ENCODE assay signal across 8 cellular contexts in the genomic region with DNA sequence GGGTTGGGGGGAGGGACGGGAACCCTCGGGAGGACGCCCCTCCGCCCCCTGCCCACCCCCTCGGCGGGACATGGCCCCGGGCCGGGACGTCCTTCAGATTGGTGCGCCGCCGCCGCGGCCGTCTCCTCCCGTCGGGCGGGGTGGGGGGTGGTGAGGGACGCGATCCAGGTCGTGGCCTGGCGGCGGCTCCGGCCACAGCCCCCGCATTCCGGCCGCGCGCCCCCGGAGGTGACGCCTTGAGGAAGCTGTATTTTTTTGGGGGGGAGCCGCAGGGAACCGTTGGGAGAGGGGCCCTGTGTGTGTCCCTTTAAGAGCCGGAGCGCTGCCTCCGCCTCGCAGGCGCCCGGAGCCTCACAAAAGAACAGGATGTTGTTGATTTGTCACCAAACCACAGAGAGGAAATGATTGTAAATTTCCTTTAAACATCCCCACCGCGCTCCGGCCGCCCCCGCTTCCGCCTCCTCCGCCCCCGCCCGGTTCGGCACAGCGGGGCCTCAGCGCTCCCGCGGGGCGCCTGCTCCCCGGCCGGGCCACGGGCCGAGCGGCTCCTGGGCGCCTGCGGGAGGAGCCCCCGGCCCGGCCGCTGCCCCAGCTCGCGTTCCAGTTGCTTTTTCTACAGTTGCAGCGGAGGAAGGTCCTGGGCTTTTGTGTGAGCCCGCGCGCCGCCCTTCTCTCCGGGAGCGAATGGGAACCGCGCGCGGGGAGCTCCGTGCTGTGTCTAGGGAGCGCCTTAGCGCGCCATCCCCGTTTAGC. TPM values are rescaled to one million over a fixed set of nuclear protein-coding genes. Genes with fewer than 3 reads are reported as not detected.
A peak's percentile ranks its signal among the peaks of the same experiment; 100 is the strongest.
DNase-seq lines count a peak whose midpoint lies in the region; TF ChIP-seq lines count a peak whose summit lies in the region.

No MANE protein-coding gene starts in this region.

- H3K9me3 ChIP-seq in ascending aorta = no peaks in the 10 kb centered on the region
- H3K9me3 ChIP-seq in uterus = no peaks in the 10 kb centered on the region

- H3K36me3 ChIP-seq in ascending aorta (no peaks in the 10 kb centered on the region), uterus (no peaks in the 10 kb centered on the region)

- H3K27me3 Mint-ChIP-seq in HFFc6 (ENCODE audit: insufficient read depth) = no peaks in the 10 kb centered on the region; the same call in 1 of the 2 replicates

- H3K9me3 Mint-ChIP-seq in HFFc6 = no peaks in the 10 kb centered on the region

- TF ChIP-seq POLR2A in NB4 (IDR thresholded peaks at IDR 0.05; ENCODE audit: extremely low read depth, insufficient read length) (no peak), uterus (IDR thresholded peaks at IDR 0.05) (peak in 1 of 2 donors; percentile 75)

- intact Hi-C loops in ascending aorta (cut with DNase I) (loop anchor here (1.0 to 5.0 kb wide), 3 partner anchors 32 to 186 kb away; a partner anchor contains a TSS), uterus (cut with DNase I; ENCODE audit: low total_unique reads) (no loop called here)

- peak overlapping the region; percentile 99 to 100 for H3K27ac ChIP-seq in ascending aorta
- peak overlapping the region; percentile 95 for H3K27ac ChIP-seq in uterus

- H3K4me1 Mint-ChIP-seq in HFFc6 (ENCODE audit: low read depth) = peaks cover 60% of the 10 kb centered on the region

- DNase-seq in GM12865 (ENCODE audit: low read depth) (peak; percentile 89), HFFc6 (peak; percentile 94), NB4 (ENCODE audit: low read depth) (peak; percentile 93), T-helper 2 cell (peak; percentile 66 to 97 (median 87)), ascending aorta (ENCODE audit: low spot score in 2 of 2) (peak; percentile 67 to 95), hepatic stellate cell (ENCODE audit: low spot score) (peak; percentile 91), putamen (ENCODE audit: low spot score) (peak; percentile 56), uterus (peak; percentile 86 to 89)

- TF ChIP-seq CTCF in GM12865 (IDR thresholded peaks at IDR 0.05; ENCODE audit: insufficient read depth, low read depth, low read length, missing control alignments) (no peak), HFFc6 (IDR thresholded peaks at IDR 0.05) (no peak; the same call in 1 of the 2 replicates), NB4 (IDR thresholded peaks at IDR 0.05; ENCODE audit: low read depth, low read length) (no peak), ascending aorta (IDR thresholded peaks at IDR 0.05) (peak in 1 of 3 experiments; percentile 14), uterus (IDR thresholded peaks at IDR 0.05) (no peak)

- H3K27ac Mint-ChIP-seq in HFFc6 = peak overlapping the region; percentile 99

- H3K4me3 ChIP-seq in GM12865 (ENCODE audit: low read depth, low read length) (peak overlapping the region; percentile 65), NB4 (ENCODE audit: low read depth, low read length) (peak overlapping the region; percentile 42), ascending aorta (peak overlapping the region; percentile 82 to 89), uterus (peak overlapping the region; percentile 49 to 67)

- peaks cover 5% of the 10 kb centered on the region; the same call in 1 of the 2 replicates for H3K36me3 Mint-ChIP-seq in HFFc6 (ENCODE audit: low read depth)

- peak overlapping the region; percentile 89 for H3K4me3 Mint-ChIP-seq in HFFc6

- H3K27me3 ChIP-seq in ascending aorta (no peaks in the 10 kb centered on the region), uterus (no peaks in the 10 kb centered on the region)

- H3K4me1 ChIP-seq in ascending aorta (peaks cover 8 to 9% of the 10 kb centered on the region in 2 donors), uterus (no peaks in the 10 kb centered on the region)

RNA-seq across cellular contexts. Expression of a gene that starts 32.1 kb away (rescaled TPM):
- 10 to 100 TPM; 26.1 to 28.9 (median 27.8) TPM for total RNA-seq in HFFc6 (2021; fragmentation: NEBNext Ultra II Directional; extraction: Animal tissue kit (Norgen Biotek cat#: 25700))
- total RNA-seq in ascending aorta = 111 TPM
- total RNA-seq in uterus = 10 to 100 TPM in 3 of 4 donors, 1 to 10 TPM in 1; 3.1 to 14.3 (median 12.1) TPM

Comparison
In these comparisons a context has a peak if more than half of its experiments do, and no peak if none do; other contexts are left out.
1. Peak in every context shown above with its lines: DNase-seq, H3K4me3 ChIP-seq and H3K27ac ChIP-seq.